In genomic region chr7:102951839-102952238, GRCh38 we compare ENCODE assay signal across 3 cellular contexts.
TF ChIP-seq lines count a peak whose summit lies in the region.

No MANE protein-coding gene starts in this region.

TF ChIP-seq in HepG2, 621 proteins besides CTCF, POLR2A, EP300 and RAD21:
- TF ChIP-seq MAFK (conservative IDR thresholded peaks at IDR 0.05 in 1 of 2, IDR thresholded peaks at IDR 0.05 in 1 of 2; ENCODE audit: low read length in 2 of 2) (peak; percentile 84 to 95), ZNF256 (CRISPR knock-in tag; conservative IDR thresholded peaks at IDR 0.05) (no peak), NFE2L1 (CRISPR knock-in tag; IDR thresholded peaks at IDR 0.05; ENCODE audit: borderline replicate concordance) (no peak), RFXAP (CRISPR knock-in tag; IDR thresholded peaks at IDR 0.05; ENCODE audit: borderline replicate concordance) (no peak), MAFF (IDR thresholded peaks at IDR 0.05; ENCODE audit: low read depth, low read length) (peak; percentile 88), ZNF253 (CRISPR knock-in tag; IDR thresholded peaks at IDR 0.05; ENCODE audit: borderline replicate concordance) (no peak)

TF ChIP-seq in A549, 52 proteins besides CTCF, POLR2A, EP300 and RAD21:
- TF ChIP-seq MAFK (IDR thresholded peaks at IDR 0.05; ENCODE audit: partially characterized antibody) (peak; percentile 90), ZFP36 (IDR thresholded peaks at IDR 0.05; ENCODE audit: borderline replicate concordance, partially characterized antibody) (no peak)

TF ChIP-seq in K562, 482 proteins besides CTCF, POLR2A, EP300 and RAD21:
- no peak for TF ChIP-seq ATF7 (IDR thresholded peaks at IDR 0.05)
- no peak for TF ChIP-seq KAT7 (CRISPR knock-in tag; IDR thresholded peaks at IDR 0.05; ENCODE audit: borderline replicate concordance)
- TF ChIP-seq MAFG (tag; conservative IDR thresholded peaks at IDR 0.05): peak; percentile 71
- TF ChIP-seq THRB (CRISPR knock-in tag; conservative IDR thresholded peaks at IDR 0.05): no peak
- TF ChIP-seq ID3 (CRISPR knock-in tag; IDR thresholded peaks at IDR 0.05): no peak
- no peak for TF ChIP-seq ID3 (tag; IDR thresholded peaks at IDR 0.05)
- no peak for TF ChIP-seq MCM2 (IDR thresholded peaks at IDR 0.05; ENCODE audit: low read depth)
- TF ChIP-seq ZNF316 (IDR thresholded peaks at IDR 0.05): peak; percentile 93
- TF ChIP-seq NCOA6 (IDR thresholded peaks at IDR 0.05): no peak
- peak; percentile 84 for TF ChIP-seq C11orf30 (IDR thresholded peaks at IDR 0.05; ENCODE audit: low read depth)
- TF ChIP-seq MAFK (IDR thresholded peaks at IDR 0.05; ENCODE audit: low read length): peak; percentile 92
- peak; percentile 89 for TF ChIP-seq MAFF (IDR thresholded peaks at IDR 0.05; ENCODE audit: low read length)
- no peak for TF ChIP-seq DLX4 (CRISPR knock-in tag; IDR thresholded peaks at IDR 0.05)
- TF ChIP-seq ZBTB8A (IDR thresholded peaks at IDR 0.05; ENCODE audit: partially characterized antibody): no peak
- no peak for TF ChIP-seq POLR3A (IDR thresholded peaks at IDR 0.05; ENCODE audit: borderline replicate concordance, extremely low read depth, insufficient read depth, insufficient read length)
- no peak for TF ChIP-seq NELFE (IDR thresholded peaks at IDR 0.05; ENCODE audit: insufficient read depth, insufficient read length)
TF ChIP-seq in K562: peak in this region for 5.
